1 cellular context compared by ENCODE assay signal in the genomic region with DNA sequence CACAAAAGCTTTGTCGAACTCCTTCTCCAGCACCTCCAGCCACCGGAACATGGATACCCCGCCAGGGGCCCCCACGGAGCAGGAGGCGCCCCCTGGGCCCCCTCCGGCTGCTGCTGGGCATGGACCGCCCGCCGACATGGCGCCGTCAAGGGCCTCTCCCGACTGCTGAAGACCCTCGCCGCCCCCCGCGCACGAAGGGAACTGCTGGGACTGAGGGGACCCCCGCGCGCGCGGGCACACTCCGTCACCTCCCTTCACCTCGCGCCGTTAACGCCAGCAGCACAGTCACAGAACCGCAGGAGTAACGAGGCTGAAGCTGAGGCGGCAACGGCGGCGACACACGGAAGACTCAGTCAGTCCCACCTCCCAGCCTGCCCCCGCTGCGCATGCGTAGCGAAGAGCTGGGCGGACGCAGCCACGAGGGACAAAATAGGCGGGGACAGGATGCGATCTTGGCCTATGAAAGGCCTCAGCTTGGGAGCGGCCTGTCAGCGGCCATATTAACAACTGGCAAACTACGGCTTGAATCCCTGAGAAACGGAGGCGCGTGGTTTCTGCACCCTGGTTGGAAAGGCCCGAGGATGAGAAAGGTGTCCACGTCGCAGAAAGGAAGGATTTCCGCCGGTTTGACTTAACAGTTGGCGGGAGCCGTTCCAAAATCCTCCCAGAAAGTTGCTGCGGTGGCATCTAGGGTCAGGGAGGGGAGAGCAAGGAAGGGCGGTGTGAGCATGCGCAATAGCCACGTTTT.
TF ChIP-seq lines count a peak whose summit lies in the region.

A gene (minus strand): TSS at position 361 of the 748 bp plus-strand sequence. CDS start 223 bp downstream, at position 138.

TF ChIP-seq in GM12878, 131 proteins besides CTCF, POLR2A, EP300 and RAD21 (continued from another document):
- TF ChIP-seq, protein P1, sequence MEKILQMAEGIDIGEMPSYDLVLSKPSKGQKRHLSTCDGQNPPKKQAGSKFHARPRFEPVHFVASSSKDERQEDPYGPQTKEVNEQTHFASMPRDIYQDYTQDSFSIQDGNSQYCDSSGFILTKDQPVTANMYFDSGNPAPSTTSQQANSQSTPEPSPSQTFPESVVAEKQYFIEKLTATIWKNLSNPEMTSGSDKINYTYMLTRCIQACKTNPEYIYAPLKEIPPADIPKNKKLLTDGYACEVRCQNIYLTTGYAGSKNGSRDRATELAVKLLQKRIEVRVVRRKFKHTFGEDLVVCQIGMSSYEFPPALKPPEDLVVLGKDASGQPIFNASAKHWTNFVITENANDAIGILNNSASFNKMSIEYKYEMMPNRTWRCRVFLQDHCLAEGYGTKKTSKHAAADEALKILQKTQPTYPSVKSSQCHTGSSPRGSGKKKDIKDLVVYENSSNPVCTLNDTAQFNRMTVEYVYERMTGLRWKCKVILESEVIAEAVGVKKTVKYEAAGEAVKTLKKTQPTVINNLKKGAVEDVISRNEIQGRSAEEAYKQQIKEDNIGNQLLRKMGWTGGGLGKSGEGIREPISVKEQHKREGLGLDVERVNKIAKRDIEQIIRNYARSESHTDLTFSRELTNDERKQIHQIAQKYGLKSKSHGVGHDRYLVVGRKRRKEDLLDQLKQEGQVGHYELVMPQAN (conservative IDR thresholded peaks at IDR 0.05): peak; percentile 55
- peak; percentile 47; the same call in 1 of the 2 replicates for TF ChIP-seq PAX8 (IDR thresholded peaks at IDR 0.05)
- TF ChIP-seq MTA3 (IDR thresholded peaks at IDR 0.05; ENCODE audit: borderline replicate concordance, low read length): no peak
- peak; percentile 65 for TF ChIP-seq HCFC1 (IDR thresholded peaks at IDR 0.05; ENCODE audit: low read length)
- no peak for TF ChIP-seq STAT3 (IDR thresholded peaks at IDR 0.05; ENCODE audit: low read depth, low read length)
- TF ChIP-seq SRF (IDR thresholded peaks at IDR 0.05; ENCODE audit: low read depth in 2 of 2, low read length in 2 of 2): 0 out of 4 replicates have a peak, but pooled peaks of 1 of the 2 experiments have one; percentile 24
- no peak for TF ChIP-seq SMC3 (IDR thresholded peaks at IDR 0.05; ENCODE audit: borderline replicate concordance, low read length)
- TF ChIP-seq, protein P2, sequence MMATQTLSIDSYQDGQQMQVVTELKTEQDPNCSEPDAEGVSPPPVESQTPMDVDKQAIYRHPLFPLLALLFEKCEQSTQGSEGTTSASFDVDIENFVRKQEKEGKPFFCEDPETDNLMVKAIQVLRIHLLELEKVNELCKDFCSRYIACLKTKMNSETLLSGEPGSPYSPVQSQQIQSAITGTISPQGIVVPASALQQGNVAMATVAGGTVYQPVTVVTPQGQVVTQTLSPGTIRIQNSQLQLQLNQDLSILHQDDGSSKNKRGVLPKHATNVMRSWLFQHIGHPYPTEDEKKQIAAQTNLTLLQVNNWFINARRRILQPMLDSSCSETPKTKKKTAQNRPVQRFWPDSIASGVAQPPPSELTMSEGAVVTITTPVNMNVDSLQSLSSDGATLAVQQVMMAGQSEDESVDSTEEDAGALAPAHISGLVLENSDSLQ (IDR thresholded peaks at IDR 0.05): peak; percentile 92
- TF ChIP-seq EED (IDR thresholded peaks at IDR 0.05; ENCODE audit: low read depth): no peak; the same call in 1 of the 2 replicates
- peak; percentile 95 for TF ChIP-seq POLR2AphosphoS5 (IDR thresholded peaks at IDR 0.05; ENCODE audit: low read length)
- TF ChIP-seq NBN (IDR thresholded peaks at IDR 0.05): peak; percentile 87; the same call in 1 of the 2 replicates
- peak; percentile 72; the same call in 1 of the 2 replicates for TF ChIP-seq ASH2L (IDR thresholded peaks at IDR 0.05; ENCODE audit: borderline replicate concordance, low read depth)
- TF ChIP-seq CREB1 (IDR thresholded peaks at IDR 0.05; ENCODE audit: low read depth): peak; percentile 80
- TF ChIP-seq, protein P3, sequence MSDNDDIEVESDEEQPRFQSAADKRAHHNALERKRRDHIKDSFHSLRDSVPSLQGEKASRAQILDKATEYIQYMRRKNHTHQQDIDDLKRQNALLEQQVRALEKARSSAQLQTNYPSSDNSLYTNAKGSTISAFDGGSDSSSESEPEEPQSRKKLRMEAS (IDR thresholded peaks at IDR 0.05; ENCODE audit: low read depth, low read length): peak; percentile 51; the same call in 1 of the 2 replicates
- peak; percentile 78 for TF ChIP-seq MXI1 (IDR thresholded peaks at IDR 0.05; ENCODE audit: low read depth, low read length)
- TF ChIP-seq TCF12 (IDR thresholded peaks at IDR 0.05; ENCODE audit: low read depth, low read length): no peak
- peak; percentile 66 for TF ChIP-seq SMAD5 (IDR thresholded peaks at IDR 0.05; ENCODE audit: low read depth)
- no peak; the same call in 1 of the 2 replicates for TF ChIP-seq FOXM1 (IDR thresholded peaks at IDR 0.05; ENCODE audit: low read depth, low read length)
- TF ChIP-seq RCOR1 (conservative IDR thresholded peaks at IDR 0.05; ENCODE audit: low read depth, low read length): no peak
- TF ChIP-seq, protein P4, sequence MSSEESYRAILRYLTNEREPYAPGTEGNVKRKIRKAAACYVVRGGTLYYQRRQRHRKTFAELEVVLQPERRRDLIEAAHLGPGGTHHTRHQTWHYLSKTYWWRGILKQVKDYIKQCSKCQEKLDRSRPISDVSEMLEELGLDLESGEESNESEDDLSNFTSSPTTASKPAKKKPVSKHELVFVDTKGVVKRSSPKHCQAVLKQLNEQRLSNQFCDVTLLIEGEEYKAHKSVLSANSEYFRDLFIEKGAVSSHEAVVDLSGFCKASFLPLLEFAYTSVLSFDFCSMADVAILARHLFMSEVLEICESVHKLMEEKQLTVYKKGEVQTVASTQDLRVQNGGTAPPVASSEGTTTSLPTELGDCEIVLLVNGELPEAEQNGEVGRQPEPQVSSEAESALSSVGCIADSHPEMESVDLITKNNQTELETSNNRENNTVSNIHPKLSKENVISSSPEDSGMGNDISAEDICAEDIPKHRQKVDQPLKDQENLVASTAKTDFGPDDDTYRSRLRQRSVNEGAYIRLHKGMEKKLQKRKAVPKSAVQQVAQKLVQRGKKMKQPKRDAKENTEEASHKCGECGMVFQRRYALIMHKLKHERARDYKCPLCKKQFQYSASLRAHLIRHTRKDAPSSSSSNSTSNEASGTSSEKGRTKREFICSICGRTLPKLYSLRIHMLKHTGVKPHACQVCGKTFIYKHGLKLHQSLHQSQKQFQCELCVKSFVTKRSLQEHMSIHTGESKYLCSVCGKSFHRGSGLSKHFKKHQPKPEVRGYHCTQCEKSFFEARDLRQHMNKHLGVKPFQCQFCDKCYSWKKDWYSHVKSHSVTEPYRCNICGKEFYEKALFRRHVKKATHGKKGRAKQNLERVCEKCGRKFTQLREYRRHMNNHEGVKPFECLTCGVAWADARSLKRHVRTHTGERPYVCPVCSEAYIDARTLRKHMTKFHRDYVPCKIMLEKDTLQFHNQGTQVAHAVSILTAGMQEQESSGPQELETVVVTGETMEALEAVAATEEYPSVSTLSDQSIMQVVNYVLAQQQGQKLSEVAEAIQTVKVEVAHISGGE (CRISPR knock-in tag; IDR thresholded peaks at IDR 0.05): no peak
- TF ChIP-seq BACH1 (IDR thresholded peaks at IDR 0.05; ENCODE audit: borderline replicate concordance): peak; percentile 60; the same call in 1 of the 2 replicates
- TF ChIP-seq MEF2B (IDR thresholded peaks at IDR 0.05; ENCODE audit: partially characterized antibody, poor library complexity, severe bottlenecking): peak; percentile 55
- TF ChIP-seq, protein P5, sequence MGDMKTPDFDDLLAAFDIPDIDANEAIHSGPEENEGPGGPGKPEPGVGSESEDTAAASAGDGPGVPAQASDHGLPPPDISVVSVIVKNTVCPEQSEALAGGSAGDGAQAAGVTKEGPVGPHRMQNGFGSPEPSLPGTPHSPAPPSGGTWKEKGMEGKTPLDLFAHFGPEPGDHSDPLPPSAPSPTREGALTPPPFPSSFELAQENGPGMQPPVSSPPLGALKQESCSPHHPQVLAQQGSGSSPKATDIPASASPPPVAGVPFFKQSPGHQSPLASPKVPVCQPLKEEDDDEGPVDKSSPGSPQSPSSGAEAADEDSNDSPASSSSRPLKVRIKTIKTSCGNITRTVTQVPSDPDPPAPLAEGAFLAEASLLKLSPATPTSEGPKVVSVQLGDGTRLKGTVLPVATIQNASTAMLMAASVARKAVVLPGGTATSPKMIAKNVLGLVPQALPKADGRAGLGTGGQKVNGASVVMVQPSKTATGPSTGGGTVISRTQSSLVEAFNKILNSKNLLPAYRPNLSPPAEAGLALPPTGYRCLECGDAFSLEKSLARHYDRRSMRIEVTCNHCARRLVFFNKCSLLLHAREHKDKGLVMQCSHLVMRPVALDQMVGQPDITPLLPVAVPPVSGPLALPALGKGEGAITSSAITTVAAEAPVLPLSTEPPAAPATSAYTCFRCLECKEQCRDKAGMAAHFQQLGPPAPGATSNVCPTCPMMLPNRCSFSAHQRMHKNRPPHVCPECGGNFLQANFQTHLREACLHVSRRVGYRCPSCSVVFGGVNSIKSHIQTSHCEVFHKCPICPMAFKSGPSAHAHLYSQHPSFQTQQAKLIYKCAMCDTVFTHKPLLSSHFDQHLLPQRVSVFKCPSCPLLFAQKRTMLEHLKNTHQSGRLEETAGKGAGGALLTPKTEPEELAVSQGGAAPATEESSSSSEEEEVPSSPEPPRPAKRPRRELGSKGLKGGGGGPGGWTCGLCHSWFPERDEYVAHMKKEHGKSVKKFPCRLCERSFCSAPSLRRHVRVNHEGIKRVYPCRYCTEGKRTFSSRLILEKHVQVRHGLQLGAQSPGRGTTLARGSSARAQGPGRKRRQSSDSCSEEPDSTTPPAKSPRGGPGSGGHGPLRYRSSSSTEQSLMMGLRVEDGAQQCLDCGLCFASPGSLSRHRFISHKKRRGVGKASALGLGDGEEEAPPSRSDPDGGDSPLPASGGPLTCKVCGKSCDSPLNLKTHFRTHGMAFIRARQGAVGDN (IDR thresholded peaks at IDR 0.05): peak; percentile 78
- peak; percentile 68 for TF ChIP-seq NR2F1 (conservative IDR thresholded peaks at IDR 0.05)
